Comparison of ENCODE assay signal across 16 cellular contexts in genomic region chr20:2890743-2891142, GRCh38. TPM values are rescaled to one million over a fixed set of nuclear protein-coding genes. Genes with fewer than 3 reads are reported as not detected.
A peak's percentile ranks its signal among the peaks of the same experiment; 100 is the strongest.
DNase-seq lines count a peak whose midpoint lies in the region.
"Had no signal": no experiment of that assay in that cellular context is flagged by ENCODE, and none has a peak within 500 bp of the region (broad histone marks: within the 10 kb centered on the region; RNA-seq: fewer than 3 reads in every experiment).

No MANE protein-coding gene starts in this region.

- H2AFZ ChIP-seq in mesenchymal stem cell (ENCODE audit: low read depth, low read length): no peak overlapping the region

- no peak overlapping the region for H3K23ac ChIP-seq in mesenchymal stem cell (ENCODE audit: low read length in 2 of 2)

- H3K9me3 ChIP-seq in CD8-positive, alpha-beta memory T cell (ENCODE audit: low read length): no peaks in the 10 kb centered on the region
- no peaks in the 10 kb centered on the region for H3K9me3 ChIP-seq in mesenchymal stem cell (ENCODE audit: control insufficient read depth, low read length)
- H3K9me3 ChIP-seq: MG63 had no signal

- no peak overlapping the region for H3K14ac ChIP-seq in mesenchymal stem cell (ENCODE audit: low read length in 2 of 2)

- H3K4me1 Mint-ChIP-seq in CD8-positive, alpha-beta memory T cell: peaks cover 50 to 66% (median 65%) of the 10 kb centered on the region in 3 donors

- no peak overlapping the region for H4K91ac ChIP-seq in mesenchymal stem cell (ENCODE audit: low read length)

- peaks cover 23% of the 10 kb centered on the region for H3K4me1 ChIP-seq in CD8-positive, alpha-beta memory T cell (ENCODE audit: insufficient read depth, low read length)
- no peaks in the 10 kb centered on the region for H3K4me1 ChIP-seq in mesenchymal stem cell (ENCODE audit: control insufficient read depth, insufficient read depth, low read depth, low read length)

- peaks cover 18% of the 10 kb centered on the region for H3K79me1 ChIP-seq in mesenchymal stem cell (replicated peaks; ENCODE audit: low read length, poor library complexity, severe bottlenecking)

- peaks cover 0 to 2% (median 0%) of the 10 kb centered on the region in 5 donors for H3K9me3 Mint-ChIP-seq in CD8-positive, alpha-beta memory T cell
- H3K9me3 Mint-ChIP-seq: activated CD4-positive, alpha-beta T cell treated with anti-CD3 and anti-CD28 coated beads, Interleukin-2, amount 10 ng/mL, durations not matched to agents 24 days and 14 days had no signal

- POLR2A ChIA-PET in CD8-positive, alpha-beta memory T cell (lab: Charles Lee): interaction anchor here (1.0 kb wide), 1 partner anchor 18 kb away, joined by 3 read pairs; no protein-coding TSS in a partner anchor

- H3K27ac ChIP-seq in CD8-positive, alpha-beta memory T cell (ENCODE audit: low read depth, low read length): no peak overlapping the region
- no peak overlapping the region for H3K27ac ChIP-seq in mesenchymal stem cell (ENCODE audit: low read length, poor library complexity, severe bottlenecking)

- WGBS in mesenchymal stem cell: 34% methylated on average over 2 of the region's 2 CpGs

- no peak overlapping the region for H2BK120ac ChIP-seq in mesenchymal stem cell (ENCODE audit: low read depth, low read length)

- H3K36me3 ChIP-seq in CD8-positive, alpha-beta memory T cell (ENCODE audit: insufficient read depth, low read length): no peaks in the 10 kb centered on the region
- no peaks in the 10 kb centered on the region for H3K36me3 ChIP-seq in mesenchymal stem cell (ENCODE audit: control insufficient read depth in 1 of 2, insufficient read depth in 2 of 2, low read depth in 1 of 2, low read length in 2 of 2)
- H3K36me3 ChIP-seq: MG63 had no signal

- no peak overlapping the region for H3K4me3 ChIP-seq in CD8-positive, alpha-beta memory T cell (ENCODE audit: low read length)
- no peak overlapping the region for H3K4me3 ChIP-seq in mesenchymal stem cell (ENCODE audit: insufficient read depth in 1 of 2, low read depth in 1 of 2, low read length in 2 of 2)
- H3K4me3 ChIP-seq: lung, MG63 had no signal

- H3K4me2 ChIP-seq in mesenchymal stem cell (ENCODE audit: low read length, poor library complexity, severe bottlenecking): no peak overlapping the region

- no peak for DNase-seq in CD8-positive, alpha-beta memory T cell
- DNase-seq in HT1080 (ENCODE audit: low read depth): peak; percentile 66
- peak; percentile 16 for DNase-seq in amniotic epithelial cell (ENCODE audit: low read depth)
- peak; percentile 33 for DNase-seq in mesenchymal stem cell
- DNase-seq in NCI-H1417 treated with DMSO at 0.1 percent for 48 hours (lab: John Stamatoyannopoulos, UW): no peak
- DNase-seq in DMS53 (lab: John Stamatoyannopoulos, UW): no peak
- DNase-seq in NCI-H446 treated with DMSO at 0.1 percent for 48 hours (lab: John Stamatoyannopoulos, UW): no peak
- DNase-seq in DMS53 treated with DMSO at 0.1 percent for 48 hours (lab: John Stamatoyannopoulos, UW; ENCODE audit: unreplicated experiment): no peak
- DNase-seq: activated CD4-positive, alpha-beta T cell treated with anti-CD3 and anti-CD28 coated beads, Interleukin-2, amount 10 ng/mL, durations not matched to agents 24 days and 14 days; Calu3; effector memory CD4-positive, alpha-beta T cell; MG63; NCI-H748 treated with DMSO at 0.1 percent for 48 hours; stimulated activated CD4-positive, alpha-beta T cell treated with anti-CD3 and anti-CD28 coated beads, Interleukin-2, amount 100 ng/mL, for 24 hours had no signal

- no peaks in the 10 kb centered on the region for H3K27me3 Mint-ChIP-seq in CD8-positive, alpha-beta memory T cell
- H3K27me3 Mint-ChIP-seq: activated CD4-positive, alpha-beta T cell treated with anti-CD3 and anti-CD28 coated beads, Interleukin-2, amount 10 ng/mL, durations not matched to agents 24 days and 14 days; progenitor cell of endocrine pancreas had no signal

- H4K8ac ChIP-seq in mesenchymal stem cell (ENCODE audit: low read length): no peak overlapping the region

- peaks cover 0 to 3% (median 3%) of the 10 kb centered on the region in 3 donors for H3K36me3 Mint-ChIP-seq in CD8-positive, alpha-beta memory T cell

- H3K18ac ChIP-seq in mesenchymal stem cell (ENCODE audit: low read depth in 1 of 2, low read length in 2 of 2): no peak overlapping the region

- no peak overlapping the region for H2BK12ac ChIP-seq in mesenchymal stem cell (ENCODE audit: low read length in 2 of 2)

- H2BK5ac ChIP-seq in mesenchymal stem cell (ENCODE audit: low read depth, low read length, poor library complexity, severe bottlenecking): no peak overlapping the region

- no peak overlapping the region for H3K4me3 Mint-ChIP-seq in CD8-positive, alpha-beta memory T cell
- H3K4me3 Mint-ChIP-seq: activated CD4-positive, alpha-beta T cell treated with anti-CD3 and anti-CD28 coated beads, Interleukin-2, amount 10 ng/mL, durations not matched to agents 24 days and 14 days had no signal

- CTCF ChIA-PET in CD8-positive, alpha-beta memory T cell (lab: Charles Lee): no interaction called here

- peak overlapping the region; percentile 51 for H2AK5ac ChIP-seq in mesenchymal stem cell (ENCODE audit: low read length, severe bottlenecking)

- no peak overlapping the region for H3K9ac ChIP-seq in mesenchymal stem cell (ENCODE audit: low read length)

- H3K4ac ChIP-seq in mesenchymal stem cell (ENCODE audit: low read depth in 1 of 2, low read length in 2 of 2): no peak overlapping the region

- peak overlapping the region in 5 of 8 donors; percentile 4 to 84 (median 43) for H3K27ac Mint-ChIP-seq in CD8-positive, alpha-beta memory T cell
- H3K27ac Mint-ChIP-seq: progenitor cell of endocrine pancreas had no signal

- H2BK15ac ChIP-seq in mesenchymal stem cell (ENCODE audit: low read depth, poor library complexity, severe bottlenecking): no peak overlapping the region

- H3K27me3 ChIP-seq in CD8-positive, alpha-beta memory T cell (ENCODE audit: insufficient read depth, low read length, poor library complexity, severe bottlenecking): no peaks in the 10 kb centered on the region
- no peaks in the 10 kb centered on the region for H3K27me3 ChIP-seq in mesenchymal stem cell (ENCODE audit: control insufficient read depth in 1 of 2, insufficient read depth in 1 of 2, low read length in 2 of 2)
- H3K27me3 ChIP-seq: MG63 had no signal

RNA-seq across cellular contexts. Expression of gene PTPRA, which starts 17.5 kb away (rescaled TPM):
- 10 to 100 TPM; 51.6 to 57.8 TPM for total RNA-seq in CD8-positive, alpha-beta memory T cell
- polyA plus RNA-seq in CD8-positive, alpha-beta memory T cell: 56.9 TPM
- total RNA-seq in HT1080 (2014; rRNA removed; shearing (Covaris generic)): 25.2 and 36.5 TPM in 2 replicates
- polyA plus RNA-seq in HT1080 (2015; cell fraction: cytosol; rRNA removed): 48.1 and 57.4 TPM in 2 replicates
- polyA plus RNA-seq in HT1080 (2015; cell fraction: nucleus; rRNA removed): 48.5 and 52.5 TPM in 2 replicates
- polyA plus RNA-seq in mesenchymal stem cell (2013, experiment 1 of 2): 111 TPM
- 115 TPM for polyA plus RNA-seq in mesenchymal stem cell (2013, experiment 2 of 2)

RNA-seq across cellular contexts. Expression of gene VPS16, which starts 50.2 kb away (rescaled TPM):
- 10 to 100 TPM; 47.8 to 49.1 TPM for total RNA-seq in CD8-positive, alpha-beta memory T cell
- polyA plus RNA-seq in CD8-positive, alpha-beta memory T cell: 40.1 TPM
- 32.6 TPM in 2 replicates for total RNA-seq in HT1080 (2014; rRNA removed; shearing (Covaris generic))
- 21.0 and 22.5 TPM in 2 replicates for polyA plus RNA-seq in HT1080 (2015; cell fraction: cytosol; rRNA removed)
- 99.9 and 105 TPM in 2 replicates for polyA plus RNA-seq in HT1080 (2015; cell fraction: nucleus; rRNA removed)
- 25.8 TPM for polyA plus RNA-seq in mesenchymal stem cell (2013, experiment 1 of 2)
- polyA plus RNA-seq in mesenchymal stem cell (2013, experiment 2 of 2): 22.7 TPM

RNA-seq across cellular contexts. Expression of gene PCED1A, which starts 50.3 kb away (rescaled TPM):
- total RNA-seq in CD8-positive, alpha-beta memory T cell: 10 to 100 TPM; 30.8 to 34.0 TPM
- polyA plus RNA-seq in CD8-positive, alpha-beta memory T cell: 20.2 TPM
- 26.2 and 29.3 TPM in 2 replicates for total RNA-seq in HT1080 (2014; rRNA removed; shearing (Covaris generic))
- 26.3 and 29.2 TPM in 2 replicates for polyA plus RNA-seq in HT1080 (2015; cell fraction: cytosol; rRNA removed)
- 134 and 153 TPM in 2 replicates for polyA plus RNA-seq in HT1080 (2015; cell fraction: nucleus; rRNA removed)
- 44.6 TPM for polyA plus RNA-seq in mesenchymal stem cell (2013, experiment 1 of 2)
- 43.2 TPM for polyA plus RNA-seq in mesenchymal stem cell (2013, experiment 2 of 2)

Comparison
In these comparisons a context has a peak if more than half of its experiments do, and no peak if none do; other contexts are left out.
1. DNase-seq: peak in HT1080 (single experiment), amniotic epithelial cell (single experiment) and mesenchymal stem cell (single experiment); none in CD8-positive, alpha-beta memory T cell (0 of 5), NCI-H1417 treated with DMSO at 0.1 percent for 48 hours (single experiment), DMS53 (single experiment), NCI-H446 treated with DMSO at 0.1 percent for 48 hours (single experiment) and DMS53 treated with DMSO at 0.1 percent for 48 hours (single experiment).